Comparison of ENCODE assay signal across 8 cellular contexts in the genomic region with DNA sequence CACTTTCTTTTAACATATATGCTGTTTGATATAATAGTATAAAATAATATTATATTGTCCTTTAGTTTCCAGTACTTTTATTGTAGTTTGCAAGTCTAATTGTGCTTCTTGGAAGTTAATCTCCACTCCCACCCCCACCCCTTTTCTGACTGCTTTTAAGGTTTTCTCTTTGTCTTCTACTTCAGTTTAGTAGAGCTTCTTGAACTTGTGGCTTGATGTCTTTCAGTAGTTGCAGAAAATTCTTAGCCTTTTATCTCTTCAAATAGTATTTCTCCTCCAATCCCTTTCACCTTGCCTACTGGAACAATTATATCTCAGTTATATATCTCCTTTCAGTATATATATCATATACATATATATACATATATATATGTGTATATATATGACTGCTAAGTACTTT.
"Had no signal": no experiment of that assay in that cellular context is flagged by ENCODE, and none has a peak within 500 bp of the region (broad histone marks: within the 10 kb centered on the region; RNA-seq: fewer than 3 reads in every experiment).

No MANE protein-coding gene starts in this region.

- H3K27ac ChIP-seq: GM23248 had no signal

- H3K4me2 ChIP-seq: GM23338 had no signal

- DNase-seq: GM23248, GOT3, H7, H9, HCEC 1CT, HFFc6 had no signal

- H3K36me3 ChIP-seq: HAP-1 had no signal

- H3K9ac ChIP-seq: GM23248 had no signal

- H3K4me1 ChIP-seq: HAP-1 had no signal

- H3K9me3 ChIP-seq: HAP-1 had no signal

- H3K4me3 ChIP-seq: GM23248, GM23338, HAP-1 had no signal
